8 cellular contexts compared by ENCODE assay signal in genomic region chr2:204544961-204545860, GRCh38. TPM values are rescaled to one million over a fixed set of nuclear protein-coding genes. Genes with fewer than 3 reads are reported as not detected.
DNase-seq lines count a peak whose midpoint lies in the region; ATAC-seq, FAIRE-seq and TF ChIP-seq lines count a peak whose summit lies in the region.

TSS of gene PARD3B (plus strand) at chr2:204545475. CDS start at chr2:204546000, 525 bp downstream.

- H3K4me1 ChIP-seq in effector memory CD4-positive, alpha-beta T cell (ENCODE audit: control insufficient read depth, insufficient read depth, low read length, poor library complexity, severe bottlenecking) = no peaks in the 10 kb centered on the region
- peaks cover 0 to 30% (median 0%) of the 10 kb centered on the region in 4 donors for H3K4me1 ChIP-seq in right lobe of liver

- peak within 1 kb of the TSS; percentile 80 for H3K4me3 Mint-ChIP-seq in WTC11

- no peak within 1 kb of the TSS for H3K27ac ChIP-seq in effector memory CD4-positive, alpha-beta T cell (ENCODE audit: insufficient read depth, low read length, poor library complexity, severe bottlenecking)
- peak within 1 kb of the TSS; percentile 66 to 78 (median 68) for H3K27ac ChIP-seq in right lobe of liver

- no peaks in the 10 kb centered on the region for H3K9me3 Mint-ChIP-seq in WTC11

- H3K36me3 ChIP-seq in MG63 (no peaks in the 10 kb centered on the region), right lobe of liver (no peaks in the 10 kb centered on the region)
- no peaks in the 10 kb centered on the region for H3K36me3 ChIP-seq in effector memory CD4-positive, alpha-beta T cell (ENCODE audit: control insufficient read depth, insufficient read depth, low read length)

- FAIRE-seq in H54 (lab: Jason Lieb, UNC) = peak; percentile 33

- no peaks in the 10 kb centered on the region for H3K36me3 Mint-ChIP-seq in WTC11

- WGBS in right lobe of liver (ENCODE audit: insufficient coverage, low coverage, low lambda C conversion rate, missing lambda C conversion rate) = 2% methylated on average over 17 of the region's 82 CpGs

- peaks cover 35% of the 10 kb centered on the region for H3K27me3 Mint-ChIP-seq in WTC11 (ENCODE audit: low read depth)

- TF ChIP-seq CTCF in WTC11 (IDR thresholded peaks at IDR 0.05) = no peak
- no peak for TF ChIP-seq CTCF in right lobe of liver (IDR thresholded peaks at IDR 0.05)

- CTCF ChIA-PET in WTC11 (lab: Charles Lee) = interaction anchor here (0.9 to 1.6 kb wide), 2 partner anchors 147 to 368 kb away, joined by 3 to 7 read pairs; no protein-coding TSS in a partner anchor

- 0 out of 2 replicates have a peak, but pooled peaks have one; percentile 11 for TF ChIP-seq POLR2A in H54 (IDR thresholded peaks at IDR 0.05; ENCODE audit: low read depth, low read length)
- TF ChIP-seq POLR2A in right lobe of liver (IDR thresholded peaks at IDR 0.05) = peak; percentile 52

- intact Hi-C loops in right lobe of liver (cut with DNase I) = no loop called here

- peaks cover 20% of the 10 kb centered on the region for H3K4me1 Mint-ChIP-seq in WTC11

- ATAC-seq in WTC11 (peak; percentile 84), right lobe of liver (peak; percentile 84 to 94 (median 92))

- H3K27me3 ChIP-seq in MG63 = no peaks in the 10 kb centered on the region
- H3K27me3 ChIP-seq in effector memory CD4-positive, alpha-beta T cell (replicated peaks; ENCODE audit: control insufficient read depth, insufficient read depth, low read length, poor library complexity, severe bottlenecking) = no peaks in the 10 kb centered on the region
- no peaks in the 10 kb centered on the region for H3K27me3 ChIP-seq in right lobe of liver

- peak; percentile 75 for DNase-seq in EH (ENCODE audit: low read depth)
- DNase-seq in H54 (ENCODE audit: insufficient read length, low spot score) = peak; percentile 61
- peak; percentile 69 for DNase-seq in MG63
- DNase-seq in WTC11 (ENCODE audit: low spot score) = peak; percentile 70
- no peak for DNase-seq in effector memory CD4-positive, alpha-beta T cell
- peak; percentile 70 to 77 (median 72) for DNase-seq in right lobe of liver
- DNase-seq in stimulated activated CD4-positive, alpha-beta T cell treated with anti-CD3 and anti-CD28 coated beads, Interleukin-2, amount 100 ng/mL, for 48 hours = peak; percentile 25 to 26
- DNase-seq in OCI-M2 (lab: John Stamatoyannopoulos, UW; ENCODE audit: unreplicated experiment) = no peak

- no peak within 1 kb of the TSS for H3K27ac Mint-ChIP-seq in WTC11

- POLR2A ChIA-PET in WTC11 (lab: Charles Lee) = interaction anchor here (1.0 kb wide), 1 partner anchor 39 kb away, joined by 3 read pairs; no protein-coding TSS in a partner anchor

- H3K4me3 ChIP-seq in MG63 (peak within 1 kb of the TSS; percentile 66), right lobe of liver (peak within 1 kb of the TSS; percentile 77 to 85 (median 79))
- H3K4me3 ChIP-seq in effector memory CD4-positive, alpha-beta T cell (ENCODE audit: insufficient read depth, low read depth, low read length, poor library complexity, severe bottlenecking) = peak within 1 kb of the TSS; percentile 56

- H3K9me3 ChIP-seq in MG63 (no peaks in the 10 kb centered on the region), right lobe of liver (no peaks in the 10 kb centered on the region)
- no peaks in the 10 kb centered on the region for H3K9me3 ChIP-seq in effector memory CD4-positive, alpha-beta T cell (ENCODE audit: control insufficient read depth, low read length)

TF ChIP-seq in WTC11, 78 proteins besides CTCF, POLR2A, EP300 and RAD21 (continues in another document):
- TF ChIP-seq ZNF232 (CRISPR knock-in tag; IDR thresholded peaks at IDR 0.05) (peak; percentile 80; the same call in 1 of the 2 replicates), ATF3 (CRISPR knock-in tag; conservative IDR thresholded peaks at IDR 0.05) (peak; percentile 15; the same call in 1 of the 2 replicates), ZNF138 (CRISPR knock-in tag; conservative IDR thresholded peaks at IDR 0.05) (peak; percentile 60; the same call in 1 of the 2 replicates), AR (CRISPR knock-in tag; IDR thresholded peaks at IDR 0.05) (no peak), NFE2L1 (CRISPR knock-in tag; IDR thresholded peaks at IDR 0.05) (0 out of 2 replicates have a peak, but pooled peaks have one; percentile 40), ZNF416 (CRISPR knock-in tag; IDR thresholded peaks at IDR 0.05) (no peak), ZNF219 (CRISPR knock-in tag; IDR thresholded peaks at IDR 0.05; ENCODE audit: borderline replicate concordance) (no peak; the same call in 1 of the 2 replicates), ZBTB43 (CRISPR knock-in tag; IDR thresholded peaks at IDR 0.05) (peak; percentile 59; the same call in 1 of the 2 replicates), MYBL2 (CRISPR knock-in tag; IDR thresholded peaks at IDR 0.05) (peak; percentile 69; the same call in 1 of the 2 replicates), PREB (CRISPR knock-in tag; IDR thresholded peaks at IDR 0.05; ENCODE audit: borderline replicate concordance) (peak; percentile 19; the same call in 1 of the 2 replicates), SP1 (CRISPR knock-in tag; conservative IDR thresholded peaks at IDR 0.05) (peak; percentile 53), ZNF317 (CRISPR knock-in tag; IDR thresholded peaks at IDR 0.05; ENCODE audit: borderline replicate concordance, low read depth) (peak; percentile 10; the same call in 1 of the 2 replicates)

RNA-seq across cellular contexts. Expression of gene PARD3B, which starts in this region (rescaled TPM):
- 4.5 and 6.2 TPM in 2 replicates for total RNA-seq in MG63 (2014; rRNA removed; shearing (Covaris generic); ENCODE audit: low replicate concordance)
- total RNA-seq in WTC11 (2021) (4.5 to 5.9 TPM (median 5.6 TPM) in 3 replicates), right lobe of liver (10 to 100 TPM in 1 of 6 experiments, 1 to 10 TPM in 5; 5.3 to 11.2 (median 8.3) TPM)

Comparison
In these comparisons a context has a peak if more than half of its experiments do, and no peak if none do; other contexts are left out.
1. DNase-seq: peak in EH (single experiment), H54 (single experiment), MG63 (single experiment), WTC11 (single experiment), right lobe of liver (3 of 3) and stimulated activated CD4-positive, alpha-beta T cell treated with anti-CD3 and anti-CD28 coated beads, Interleukin-2, amount 100 ng/mL, for 48 hours (2 of 2); none in effector memory CD4-positive, alpha-beta T cell (0 of 3) and OCI-M2 (single experiment).
2. Peak in every context shown above with its lines, with median percentiles within 50 percentile points of each other: H3K4me3 ChIP-seq.